ENCODE assay signal across 17 cellular contexts in the genomic region with DNA sequence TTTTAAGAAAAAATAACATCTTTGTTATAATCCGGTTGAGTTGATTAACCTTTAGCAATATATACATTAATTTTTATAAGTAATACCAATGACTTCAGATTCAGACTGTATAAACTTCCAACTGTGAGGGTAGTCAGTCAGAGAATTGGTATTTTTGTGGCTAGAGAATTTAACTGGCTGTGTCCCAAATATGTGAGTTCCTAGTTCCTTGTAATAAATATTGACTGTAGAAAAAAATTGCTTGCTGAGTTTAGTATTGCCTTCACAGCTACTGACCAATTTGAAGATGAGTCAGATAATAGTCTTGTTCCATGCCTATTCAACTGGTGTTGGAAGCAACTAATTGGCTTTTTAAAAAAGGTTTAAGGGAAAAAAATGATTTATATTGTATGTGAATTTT.
A peak's percentile ranks its signal among the peaks of the same experiment; 100 is the strongest.
DNase-seq lines count a peak whose midpoint lies in the region; ATAC-seq and TF ChIP-seq lines count a peak whose summit lies in the region.
"Had no signal": no experiment of that assay in that cellular context is flagged by ENCODE, and none has a peak within 500 bp of the region (broad histone marks: within the 10 kb centered on the region; RNA-seq: fewer than 3 reads in every experiment).

No MANE protein-coding gene starts in this region.

- DNase-seq in Daoy (ENCODE audit: low read depth), result peak; percentile 52
- DNase-seq in PC-3, result peak; percentile 78
- peak; percentile 31 for DNase-seq in epithelial cell of prostate (ENCODE audit: low read depth, low spot score)
- DNase-seq in non-pigmented ciliary epithelial cell (ENCODE audit: low read depth), result peak; percentile 61
- no peak for DNase-seq in iPS-NIHi7 (ENCODE audit: extremely low spot score)
- DNase-seq in stimulated activated effector memory CD8-positive, alpha-beta T cell treated with anti-CD3 and anti-CD28 coated beads, Interleukin-12 subunit alpha, Interleukin-12 subunit beta, amount 100 ng/mL, for 72 hours (ENCODE audit: low spot score in 2 of 2), result no peak
- DNase-seq in amygdala (lab: John Stamatoyannopoulos, UW), result no peak
- no peak for DNase-seq in NCI-H187 (lab: John Stamatoyannopoulos, UW)
- DNase-seq: activated CD4-positive, alpha-beta memory T cell treated with anti-CD3 and anti-CD28 coated beads for 36 hours; DND-41; effector memory CD4-positive, alpha-beta T cell; head of caudate nucleus; left cardiac atrium; MM.1S; pancreas; SJCRH30 had no signal

- no peak overlapping the region for H3K4me3 ChIP-seq in PC-3 (ENCODE audit: low read length)
- H3K4me3 ChIP-seq: pancreas, SJCRH30 had no signal

- no peaks in the 10 kb centered on the region for H3K36me3 ChIP-seq in PC-3 (ENCODE audit: low read depth, low read length)
- H3K36me3 ChIP-seq: pancreas, SJCRH30 had no signal

- H3K36me3 Mint-ChIP-seq in stimulated activated effector memory CD8-positive, alpha-beta T cell treated with anti-CD3 and anti-CD28 coated beads, Interleukin-12 subunit alpha, Interleukin-12 subunit beta, amount 100 ng/mL, for 72 hours, result no peaks in the 10 kb centered on the region
- H3K36me3 Mint-ChIP-seq: activated CD4-positive, alpha-beta memory T cell treated with anti-CD3 and anti-CD28 coated beads for 36 hours; CD14-positive monocyte had no signal

- peaks cover 13% of the 10 kb centered on the region for H3K4me1 ChIP-seq in PC-3 (ENCODE audit: insufficient read depth, low read length)
- H3K4me1 ChIP-seq: pancreas, SJCRH30 had no signal

- POLR2A ChIA-PET in PC-3 (lab: Charles Lee; ENCODE audit: unreplicated experiment), result no interaction called here

- intact Hi-C loops in PC-3 (cut with micrococcal nuclease), result loop anchor here (2.0 kb wide), 1 partner anchor 23 kb away; no protein-coding TSS in a partner anchor

- TF ChIP-seq CTCF in PC-3 (conservative IDR thresholded peaks at IDR 0.05; ENCODE audit: low read depth, low read length), result no peak

- no peak overlapping the region for H3K4me2 ChIP-seq in PC-3 (ENCODE audit: low read length)

- H3K9me2 ChIP-seq in PC-3 (replicated peaks; ENCODE audit: low read length), result no peaks in the 10 kb centered on the region

- H4K20me1 ChIP-seq in PC-3 (ENCODE audit: low read length), result no peaks in the 10 kb centered on the region

- H3K27ac Mint-ChIP-seq in stimulated activated effector memory CD8-positive, alpha-beta T cell treated with anti-CD3 and anti-CD28 coated beads, Interleukin-12 subunit alpha, Interleukin-12 subunit beta, amount 100 ng/mL, for 72 hours, result no peak overlapping the region
- H3K27ac Mint-ChIP-seq: activated CD4-positive, alpha-beta memory T cell treated with anti-CD3 and anti-CD28 coated beads for 36 hours; CD14-positive monocyte had no signal

- BruUV-seq in PC-3 (replicated peaks; lab: Mats Ljungman, UMichigan), result no TSS peak

- CTCF ChIA-PET in PC-3 (lab: Charles Lee), result no interaction called here

- no peak overlapping the region for H3K4me3 Mint-ChIP-seq in stimulated activated effector memory CD8-positive, alpha-beta T cell treated with anti-CD3 and anti-CD28 coated beads, Interleukin-12 subunit alpha, Interleukin-12 subunit beta, amount 100 ng/mL, for 72 hours
- H3K4me3 Mint-ChIP-seq: activated CD4-positive, alpha-beta memory T cell treated with anti-CD3 and anti-CD28 coated beads for 36 hours; CD14-positive monocyte had no signal

- no peak overlapping the region for H3K9ac ChIP-seq in PC-3 (ENCODE audit: low read length)

- peak; percentile 75 for ATAC-seq in PC-3
- no peak for ATAC-seq in stimulated activated effector memory CD8-positive, alpha-beta T cell treated with anti-CD3 and anti-CD28 coated beads, Interleukin-12 subunit alpha, Interleukin-12 subunit beta, amount 100 ng/mL, for 72 hours
- ATAC-seq: left cardiac atrium, pancreas had no signal

- H3K9me3 Mint-ChIP-seq in stimulated activated effector memory CD8-positive, alpha-beta T cell treated with anti-CD3 and anti-CD28 coated beads, Interleukin-12 subunit alpha, Interleukin-12 subunit beta, amount 100 ng/mL, for 72 hours, result no peaks in the 10 kb centered on the region
- H3K9me3 Mint-ChIP-seq: activated CD4-positive, alpha-beta memory T cell treated with anti-CD3 and anti-CD28 coated beads for 36 hours had no signal

- no peaks in the 10 kb centered on the region for H3K27me3 ChIP-seq in PC-3 (ENCODE audit: low read length)
- H3K27me3 ChIP-seq: pancreas, SJCRH30 had no signal

- H3K79me2 ChIP-seq in PC-3 (ENCODE audit: low read length), result no peaks in the 10 kb centered on the region

- H3K27ac ChIP-seq in PC-3 (ENCODE audit: low read length), result no peak overlapping the region
- H3K27ac ChIP-seq in epithelial cell of prostate, result no peak overlapping the region
- H3K27ac ChIP-seq: pancreas, SJCRH30 had no signal

- no peaks in the 10 kb centered on the region for H3K4me1 Mint-ChIP-seq in stimulated activated effector memory CD8-positive, alpha-beta T cell treated with anti-CD3 and anti-CD28 coated beads, Interleukin-12 subunit alpha, Interleukin-12 subunit beta, amount 100 ng/mL, for 72 hours
- H3K4me1 Mint-ChIP-seq: CD14-positive monocyte had no signal

- no peaks in the 10 kb centered on the region for H3F3A ChIP-seq in PC-3 (ENCODE audit: low read length, unreplicated experiment)

- H2AFZ ChIP-seq in PC-3 (ENCODE audit: low read length), result no peak overlapping the region

- H3K9me3 ChIP-seq in PC-3 (ENCODE audit: low read length), result no peaks in the 10 kb centered on the region
- H3K9me3 ChIP-seq: pancreas, SJCRH30 had no signal

Comparison
In these comparisons a context has a peak if more than half of its experiments do, and no peak if none do; other contexts are left out.
1. DNase-seq: peak in Daoy (single experiment), PC-3 (single experiment), epithelial cell of prostate (single experiment) and non-pigmented ciliary epithelial cell (single experiment); none in iPS-NIHi7 (single experiment), stimulated activated effector memory CD8-positive, alpha-beta T cell treated with anti-CD3 and anti-CD28 coated beads, Interleukin-12 subunit alpha, Interleukin-12 subunit beta, amount 100 ng/mL, for 72 hours (0 of 2), amygdala (0 of 56) and NCI-H187 (0 of 2).